ENCODE assay signal across 7 cellular contexts in the genomic region with DNA sequence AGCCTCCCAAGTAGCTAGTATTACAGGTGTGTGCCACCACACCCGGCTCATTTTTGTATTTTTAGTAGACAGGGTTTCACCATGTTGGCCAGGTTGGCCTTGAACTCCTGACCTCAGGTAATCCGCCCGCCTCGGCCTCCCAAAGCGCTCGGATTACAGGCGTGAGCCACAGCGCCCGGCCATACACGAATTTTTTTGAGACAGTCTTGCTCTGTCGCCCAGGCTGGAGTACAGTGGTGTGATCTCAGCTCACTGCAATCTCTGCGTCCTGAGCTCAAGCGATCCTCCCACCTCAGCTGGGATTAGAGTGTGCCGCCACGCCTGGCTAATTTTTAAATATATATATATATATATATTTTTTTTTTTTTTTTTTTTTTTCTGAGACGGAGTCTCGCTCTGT. TPM values are rescaled to one million over a fixed set of nuclear protein-coding genes. Genes with fewer than 3 reads are reported as not detected.
DNase-seq lines count a peak whose midpoint lies in the region; ATAC-seq, FAIRE-seq and TF ChIP-seq lines count a peak whose summit lies in the region.
"Not testable (repeated sequence)": the region's sequence is repeated elsewhere in the genome, so short reads cannot be mapped to it uniquely, and the experiment has no call there.

No MANE protein-coding gene starts in this region.

- H3K27me3 Mint-ChIP-seq in H9 (ENCODE audit: low read depth); activated T-cell treated with anti-CD3 and anti-CD28 coated beads, Interleukin-2, amount 50 U/mL, for 24 hours; astrocyte (ENCODE audit: low read depth, unreplicated experiment): not testable (repeated sequence)

- not testable (repeated sequence) for H3K14ac ChIP-seq in H9 (ENCODE audit: insufficient read depth, low read length)

- H3K79me2 ChIP-seq in H9 (ENCODE audit: insufficient read depth, low read length) = not testable (repeated sequence)
- peaks cover 26% of the 10 kb centered on the region for H3K79me2 ChIP-seq in astrocyte (ENCODE audit: insufficient read depth, low read length)

- not testable (repeated sequence) for H2AFZ ChIP-seq in H9 (ENCODE audit: low read length); astrocyte (ENCODE audit: low read depth, low read length)

- not testable (repeated sequence) for H3K18ac ChIP-seq in H9 (ENCODE audit: insufficient read length, low read depth, low read length)

- not testable (repeated sequence) for H3K27ac ChIP-seq in H9 (ENCODE audit: insufficient read length, low read depth, low read length); astrocyte (ENCODE audit: low read depth, low read length)
- H3K27ac ChIP-seq in VCaP (0 out of 2 replicates have a peak overlapping the region, but pooled peaks have one; percentile 97), lower lobe of right lung (peak overlapping the region; percentile 99)

- no CpG with 5 or more reads among the region's 17 CpGs for WGBS in H9 (ENCODE audit: extremely low coverage, insufficient read length, low lambda C conversion rate)

- H3K4me2 ChIP-seq in H9 (ENCODE audit: insufficient read depth, insufficient read length, low read length); astrocyte (ENCODE audit: low read length): not testable (repeated sequence)

- H3K4me1 Mint-ChIP-seq in H9 = peaks cover 0 to 15% of the 10 kb centered on the region in 2 experiments; a peak in 2 of 4 replicates
- H3K4me1 Mint-ChIP-seq in activated T-cell treated with anti-CD3 and anti-CD28 coated beads, Interleukin-2, amount 50 U/mL, for 24 hours (ENCODE audit: low read depth); astrocyte (ENCODE audit: low read depth, unreplicated experiment): not testable (repeated sequence)
- H3K4me1 Mint-ChIP-seq in stimulated activated effector memory CD8-positive, alpha-beta T cell treated with anti-CD3 and anti-CD28 coated beads, Interleukin-12 subunit alpha, Interleukin-12 subunit beta, amount 100 ng/mL, for 72 hours = peaks cover 22% of the 10 kb centered on the region

- not testable (repeated sequence) for H2BK20ac ChIP-seq in H9 (ENCODE audit: low read depth, low read length, poor library complexity, severe bottlenecking)

- H3K4me3 Mint-ChIP-seq in H9 = peak overlapping the region; percentile 96 to 97; a peak in 3 of 5 replicates
- peak overlapping the region; percentile 89 for H3K4me3 Mint-ChIP-seq in activated T-cell treated with anti-CD3 and anti-CD28 coated beads, Interleukin-2, amount 50 U/mL, for 24 hours
- peak overlapping the region; percentile 98 for H3K4me3 Mint-ChIP-seq in astrocyte (ENCODE audit: unreplicated experiment)
- H3K4me3 Mint-ChIP-seq in stimulated activated effector memory CD8-positive, alpha-beta T cell treated with anti-CD3 and anti-CD28 coated beads, Interleukin-12 subunit alpha, Interleukin-12 subunit beta, amount 100 ng/mL, for 72 hours = peak overlapping the region; percentile 92

- not testable (repeated sequence) for H3K4me1 ChIP-seq in H9 (ENCODE audit: insufficient read depth, low read length); astrocyte (ENCODE audit: insufficient read depth, low read length)
- peaks cover 14% of the 10 kb centered on the region for H3K4me1 ChIP-seq in lower lobe of right lung

- not testable (repeated sequence) for H3K27me3 ChIP-seq in H9 (ENCODE audit: insufficient read depth, low read length); astrocyte (ENCODE audit: insufficient read depth, low read length); lower lobe of right lung (ENCODE audit: low read depth)

- peaks cover 30 to 35% (median 30%) of the 10 kb centered on the region in 3 experiments for H3K36me3 Mint-ChIP-seq in H9 (ENCODE audit: insufficient read depth in 1 of 3, low read depth in 3 of 3)
- peaks cover 39% of the 10 kb centered on the region for H3K36me3 Mint-ChIP-seq in activated T-cell treated with anti-CD3 and anti-CD28 coated beads, Interleukin-2, amount 50 U/mL, for 24 hours (ENCODE audit: low read depth)
- peaks cover 13% of the 10 kb centered on the region for H3K36me3 Mint-ChIP-seq in astrocyte (ENCODE audit: low read depth, unreplicated experiment)
- H3K36me3 Mint-ChIP-seq in stimulated activated effector memory CD8-positive, alpha-beta T cell treated with anti-CD3 and anti-CD28 coated beads, Interleukin-12 subunit alpha, Interleukin-12 subunit beta, amount 100 ng/mL, for 72 hours = peaks cover 40% of the 10 kb centered on the region

- H3K9me3 ChIP-seq in H9 (ENCODE audit: control insufficient read depth, low read depth, low read length) = peaks cover 22% of the 10 kb centered on the region
- H3K9me3 ChIP-seq in astrocyte (ENCODE audit: insufficient read depth, low read depth, low read length); lower lobe of right lung: not testable (repeated sequence)

- not testable (repeated sequence) for H2BK5ac ChIP-seq in H9 (ENCODE audit: insufficient read length, low read length)

- H3K9me3 Mint-ChIP-seq in H9 = peaks cover 41 to 44% of the 10 kb centered on the region in 2 experiments
- not testable (repeated sequence) for H3K9me3 Mint-ChIP-seq in activated T-cell treated with anti-CD3 and anti-CD28 coated beads, Interleukin-2, amount 50 U/mL, for 24 hours; astrocyte (ENCODE audit: unreplicated experiment); stimulated activated effector memory CD8-positive, alpha-beta T cell treated with anti-CD3 and anti-CD28 coated beads, Interleukin-12 subunit alpha, Interleukin-12 subunit beta, amount 100 ng/mL, for 72 hours

- not testable (repeated sequence) for FAIRE-seq in astrocyte (lab: Jason Lieb, UNC)

- H3K4me3 ChIP-seq in astrocyte (ENCODE audit: insufficient read depth, low read depth, low read length); fibroblast of villous mesenchyme (ENCODE audit: low read depth, low read length): not testable (repeated sequence)
- H3K4me3 ChIP-seq in lower lobe of right lung = peak overlapping the region; percentile 74

- H2BK15ac ChIP-seq in H9 (ENCODE audit: low read depth, low read length) = not testable (repeated sequence)

- not testable (repeated sequence) for H4K5ac ChIP-seq in H9 (ENCODE audit: insufficient read length, low read depth, low read length)

- not testable (repeated sequence) for H2BK120ac ChIP-seq in H9 (ENCODE audit: low read depth, low read length, poor library complexity, severe bottlenecking)

- not testable (repeated sequence) for H3K27ac Mint-ChIP-seq in H9; activated T-cell treated with anti-CD3 and anti-CD28 coated beads, Interleukin-2, amount 50 U/mL, for 24 hours; stimulated activated effector memory CD8-positive, alpha-beta T cell treated with anti-CD3 and anti-CD28 coated beads, Interleukin-12 subunit alpha, Interleukin-12 subunit beta, amount 100 ng/mL, for 72 hours
- peak overlapping the region; percentile 58 for H3K27ac Mint-ChIP-seq in astrocyte (ENCODE audit: unreplicated experiment)

- H3K4ac ChIP-seq in H9 (ENCODE audit: low read depth, low read length) = not testable (repeated sequence)

- H2AK5ac ChIP-seq in H9 (ENCODE audit: insufficient read length, low read length) = not testable (repeated sequence)

- not testable (repeated sequence) for TF ChIP-seq CTCF in H9 (conservative IDR thresholded peaks at IDR 0.05); VCaP (conservative IDR thresholded peaks at IDR 0.05); astrocyte (IDR thresholded peaks at IDR 0.05; ENCODE audit: insufficient read depth, low read depth, low read length); fibroblast of villous mesenchyme (IDR thresholded peaks at IDR 0.05; ENCODE audit: insufficient read depth, low read depth, low read length); lower lobe of right lung (IDR thresholded peaks at IDR 0.05)

- H4K8ac ChIP-seq in H9 (replicated peaks; ENCODE audit: insufficient read length, low read depth, low read length) = not testable (repeated sequence)

- H4K91ac ChIP-seq in H9 (ENCODE audit: insufficient read length, low read depth, low read length) = not testable (repeated sequence)

- H3K23ac ChIP-seq in H9 (ENCODE audit: insufficient read length, low read depth, low read length) = not testable (repeated sequence)

- not testable (repeated sequence) for ATAC-seq in lower lobe of right lung; stimulated activated effector memory CD8-positive, alpha-beta T cell treated with anti-CD3 and anti-CD28 coated beads, Interleukin-12 subunit alpha, Interleukin-12 subunit beta, amount 100 ng/mL, for 72 hours

- H3K9ac ChIP-seq in H9 (ENCODE audit: extremely low read depth, insufficient read length, low read length); astrocyte (ENCODE audit: low read length): not testable (repeated sequence)

- H3K56ac ChIP-seq in H9 (ENCODE audit: insufficient read length, low read depth, low read length) = not testable (repeated sequence)

- H3T11ph ChIP-seq in H9 (ENCODE audit: low read length) = not testable (repeated sequence)

- not testable (repeated sequence) for DNase-seq in H9; activated T-cell treated with anti-CD3 and anti-CD28 coated beads, Interleukin-2, amount 50 U/mL, for 24 hours; astrocyte (ENCODE audit: low read depth); lower lobe of right lung; stimulated activated effector memory CD8-positive, alpha-beta T cell treated with anti-CD3 and anti-CD28 coated beads, Interleukin-12 subunit alpha, Interleukin-12 subunit beta, amount 100 ng/mL, for 72 hours (ENCODE audit: low spot score in 2 of 2)
- peak; percentile 5 for DNase-seq in fibroblast of villous mesenchyme (ENCODE audit: low read depth)

- intact Hi-C loops in lower lobe of right lung (cut with DNase I) = not testable (repeated sequence)

- not testable (repeated sequence) for H3K79me1 ChIP-seq in H9 (ENCODE audit: insufficient read depth, low read depth, low read length, poor library complexity, severe bottlenecking)

- not testable (repeated sequence) for H2BK12ac ChIP-seq in H9 (ENCODE audit: insufficient read length, low read depth, low read length)

- H3K23me2 ChIP-seq in H9 (ENCODE audit: insufficient read length, low read depth, low read length, poor library complexity, severe bottlenecking) = peaks cover 16% of the 10 kb centered on the region

- H4K20me1 ChIP-seq in H9 (ENCODE audit: control insufficient read depth, insufficient read depth, insufficient read length) = not testable (repeated sequence)
- H4K20me1 ChIP-seq in astrocyte (ENCODE audit: insufficient read depth, low read length) = peaks cover 26% of the 10 kb centered on the region

- H3K36me3 ChIP-seq in astrocyte (ENCODE audit: insufficient read depth, low read length) (peaks cover 14% of the 10 kb centered on the region), lower lobe of right lung (peaks cover 25% of the 10 kb centered on the region)

RNA-seq across cellular contexts. Expression of a gene that starts 1.8 kb away (rescaled TPM):
- 2,110 and 2,124 TPM in 2 replicates for total RNA-seq in H9 (2021)
- total RNA-seq in astrocyte = 1,848 and 1,967 TPM in 2 replicates
- total RNA-seq in fibroblast of villous mesenchyme = 1,310 and 1,322 TPM in 2 replicates
- total RNA-seq in lower lobe of right lung = 2,678 TPM

RNA-seq across cellular contexts. Expression of a gene that starts 12.7 kb away (rescaled TPM):
- 14.2 and 14.5 TPM in 2 replicates for total RNA-seq in H9 (2021)
- 35.1 and 39.1 TPM in 2 replicates for total RNA-seq in astrocyte
- total RNA-seq in fibroblast of villous mesenchyme = 45.4 and 53.5 TPM in 2 replicates
- total RNA-seq in lower lobe of right lung = 36.1 TPM

RNA-seq across cellular contexts. Expression of a gene that starts 15.0 kb away (rescaled TPM):
- total RNA-seq in H9 (2021) (24.7 and 25.5 TPM in 2 replicates), astrocyte (16.6 and 20.7 TPM in 2 replicates), fibroblast of villous mesenchyme (15.5 and 17.4 TPM in 2 replicates), lower lobe of right lung (47.8 TPM)

RNA-seq across cellular contexts. Expression of a gene that starts 17.3 kb away (rescaled TPM):
- total RNA-seq in H9 (2021) (113 and 115 TPM in 2 replicates), astrocyte (75.6 and 75.7 TPM in 2 replicates), fibroblast of villous mesenchyme (34.5 and 35.1 TPM in 2 replicates), lower lobe of right lung (50.9 TPM)

RNA-seq across cellular contexts. Expression of a gene that starts 21.9 kb away (rescaled TPM):
- total RNA-seq in H9 (2021) = 946 and 957 TPM in 2 replicates
- total RNA-seq in astrocyte = 2,809 and 2,978 TPM in 2 replicates
- total RNA-seq in fibroblast of villous mesenchyme = 3,767 and 4,290 TPM in 2 replicates
- total RNA-seq in lower lobe of right lung = 1,080 TPM
